ENCODE assay signal across 8 cellular contexts in genomic region chr9:16154570-16155078, GRCh38.
DNase-seq lines count a peak whose midpoint lies in the region; ATAC-seq and TF ChIP-seq lines count a peak whose summit lies in the region.

No MANE protein-coding gene starts in this region.

- H3K4me3 Mint-ChIP-seq in progenitor cell of endocrine pancreas (ENCODE audit: low read depth), result peak overlapping the region; percentile 51

- no peaks in the 10 kb centered on the region for H3K27me3 ChIP-seq in PC-3 (ENCODE audit: low read length)

- H3K4me1 Mint-ChIP-seq in progenitor cell of endocrine pancreas (ENCODE audit: low read depth), result peaks cover 6% of the 10 kb centered on the region

- no peak overlapping the region for H3K27ac Mint-ChIP-seq in progenitor cell of endocrine pancreas

- CTCF ChIA-PET in PC-3 (lab: Charles Lee), result interaction anchor here (0.6 kb wide), 1 partner anchor 1176 kb away, joined by 3 read pairs; no protein-coding TSS in a partner anchor

- no peaks in the 10 kb centered on the region for H4K20me1 ChIP-seq in PC-3 (ENCODE audit: low read length)

- peaks cover 2% of the 10 kb centered on the region for H3K9me3 Mint-ChIP-seq in progenitor cell of endocrine pancreas (ENCODE audit: low read depth)

- intact Hi-C loops in PC-3 (cut with micrococcal nuclease), result no loop called here

- H3K27ac ChIP-seq in PC-3 (ENCODE audit: low read length), result no peak overlapping the region

- POLR2A ChIA-PET in PC-3 (lab: Charles Lee; ENCODE audit: unreplicated experiment), result interaction anchor here (0.5 kb wide), 1 partner anchor 550 kb away, joined by 7 read pairs; no protein-coding TSS in a partner anchor

- peaks cover 45% of the 10 kb centered on the region for H3K27me3 Mint-ChIP-seq in progenitor cell of endocrine pancreas

- H3F3A ChIP-seq in PC-3 (ENCODE audit: low read length, unreplicated experiment), result no peaks in the 10 kb centered on the region

- no peaks in the 10 kb centered on the region for H3K79me2 ChIP-seq in PC-3 (ENCODE audit: low read length)

- no peaks in the 10 kb centered on the region for H3K9me3 ChIP-seq in PC-3 (ENCODE audit: low read length)

- H3K9me2 ChIP-seq in PC-3 (replicated peaks; ENCODE audit: low read length), result no peaks in the 10 kb centered on the region

- no peak for DNase-seq in GM10266 (ENCODE audit: extremely low spot score)
- DNase-seq in PC-3, result peak; percentile 20
- peak; percentile 53 for DNase-seq in progenitor cell of endocrine pancreas (ENCODE audit: low spot score, unreplicated experiment)
- DNase-seq in amniotic stem cell (lab: John Stamatoyannopoulos, UW), result no peak
- no peak for DNase-seq in middle frontal gyrus (ENCODE audit: extremely low spot score, low spot score)
- DNase-seq in OCI-M2 (lab: John Stamatoyannopoulos, UW; ENCODE audit: unreplicated experiment), result no peak

- H3K36me3 ChIP-seq in PC-3 (ENCODE audit: low read depth, low read length), result no peaks in the 10 kb centered on the region

- ATAC-seq in HG02642 (IDR thresholded peaks at IDR 0.05; ENCODE audit: poor library complexity, unreplicated experiment), result peak; percentile 83
- ATAC-seq in PC-3, result peak; percentile 71
- peak; percentile 68 for ATAC-seq in esophagus mucosa

- no TSS peak for BruUV-seq in PC-3 (replicated peaks; lab: Mats Ljungman, UMichigan)

- H2AFZ ChIP-seq in PC-3 (ENCODE audit: low read length), result no peak overlapping the region

- H3K4me3 ChIP-seq in PC-3 (ENCODE audit: low read length), result no peak overlapping the region

- H3K9ac ChIP-seq in PC-3 (ENCODE audit: low read length), result no peak overlapping the region

- H3K4me2 ChIP-seq in PC-3 (ENCODE audit: low read length), result no peak overlapping the region; the same call in 1 of the 2 replicates

- H3K36me3 Mint-ChIP-seq in progenitor cell of endocrine pancreas (ENCODE audit: insufficient read depth), result no peaks in the 10 kb centered on the region

- TF ChIP-seq CTCF in GM10266 (IDR thresholded peaks at IDR 0.05; ENCODE audit: control insufficient read depth, insufficient read depth, low read depth, missing control alignments) (peak; percentile 22), PC-3 (conservative IDR thresholded peaks at IDR 0.05; ENCODE audit: low read depth, low read length) (peak; percentile 21; the same call in 1 of the 2 replicates), progenitor cell of endocrine pancreas (IDR thresholded peaks at IDR 0.05; ENCODE audit: unreplicated experiment) (peak; percentile 82)

- no peaks in the 10 kb centered on the region for H3K4me1 ChIP-seq in PC-3 (ENCODE audit: insufficient read depth, low read length)

Comparison
In these comparisons a context has a peak if more than half of its experiments do, and no peak if none do; other contexts are left out.
1. DNase-seq: peak in PC-3 (single experiment) and progenitor cell of endocrine pancreas (single experiment); none in GM10266 (single experiment), amniotic stem cell (single experiment), middle frontal gyrus (single experiment) and OCI-M2 (single experiment).
2. CTCF ChIP-seq: peak in every context shown above with its lines; median percentile 82 in progenitor cell of endocrine pancreas; 22 in GM10266; 21 in PC-3.
3. Peak in every context shown above with its lines, with median percentiles within 50 percentile points of each other: ATAC-seq.